Comparison of ENCODE assay signal across 10 cellular contexts in genomic region chr2:74390601-74391000, GRCh38. TPM values are rescaled to one million over a fixed set of nuclear protein-coding genes. Genes with fewer than 3 reads are reported as not detected.
DNase-seq lines count a peak whose midpoint lies in the region; ATAC-seq and TF ChIP-seq lines count a peak whose summit lies in the region.
"Had no signal": no experiment of that assay in that cellular context is flagged by ENCODE, and none has a peak within 500 bp of the region (broad histone marks: within the 10 kb centered on the region; RNA-seq: fewer than 3 reads in every experiment).

No MANE protein-coding gene starts in this region.

- peaks cover 4 to 7% of the 10 kb centered on the region in 2 donors for H3K27me3 Mint-ChIP-seq in CD8-positive, alpha-beta memory T cell
- H3K27me3 Mint-ChIP-seq in endodermal cell (ENCODE audit: insufficient read depth) = peaks cover 2% of the 10 kb centered on the region
- H3K27me3 Mint-ChIP-seq in osteocyte (ENCODE audit: unreplicated experiment) = peaks cover 13% of the 10 kb centered on the region

- H3K36me3 Mint-ChIP-seq in CD8-positive, alpha-beta memory T cell = peaks cover 0 to 7% (median 0%) of the 10 kb centered on the region in 3 donors
- H3K36me3 Mint-ChIP-seq in endodermal cell (ENCODE audit: low read depth) = no peaks in the 10 kb centered on the region
- H3K36me3 Mint-ChIP-seq in osteocyte (ENCODE audit: unreplicated experiment) = no peaks in the 10 kb centered on the region

- no peaks in the 10 kb centered on the region for H3K9me3 Mint-ChIP-seq in CD8-positive, alpha-beta memory T cell
- H3K9me3 Mint-ChIP-seq in endodermal cell (no peaks in the 10 kb centered on the region), osteocyte (ENCODE audit: unreplicated experiment) (no peaks in the 10 kb centered on the region)

- POLR2A ChIA-PET in CD8-positive, alpha-beta memory T cell (lab: Charles Lee) = interaction anchor here (2.0 kb wide), 1 partner anchor 82 kb away, joined by 6 read pairs; the partner anchor contains the start of gene MRPL53

- 69 to 76% methylated on average over 4 to 5 of the region's 5 CpGs for WGBS in endodermal cell (ENCODE audit: insufficient coverage in 1 of 2, insufficient read length in 1 of 2), 2 experiments

- peak overlapping the region; percentile 95 for H3K9ac ChIP-seq in endodermal cell (ENCODE audit: extremely low read depth, low read length, poor library complexity, severe bottlenecking)

- ATAC-seq in GM18868 (IDR thresholded peaks at IDR 0.05; ENCODE audit: unreplicated experiment) (no peak), GM18519 (IDR thresholded peaks at IDR 0.05; ENCODE audit: low FRiP score, unreplicated experiment) (no peak)

- H3K4me3 ChIP-seq in CD8-positive, alpha-beta memory T cell (ENCODE audit: low read length) = peak overlapping the region; percentile 79
- H3K4me3 ChIP-seq in NB4 (ENCODE audit: low read depth, low read length) (peak overlapping the region; percentile 93), endodermal cell (ENCODE audit: low read length) (peak overlapping the region; percentile 93)

- TF ChIP-seq CTCF in NB4 (IDR thresholded peaks at IDR 0.05; ENCODE audit: low read depth, low read length) (no peak), endodermal cell (conservative IDR thresholded peaks at IDR 0.05) (no peak), osteocyte (IDR thresholded peaks at IDR 0.05) (no peak)

- H3K27me3 ChIP-seq in CD8-positive, alpha-beta memory T cell (ENCODE audit: insufficient read depth, low read length, poor library complexity, severe bottlenecking) = no peaks in the 10 kb centered on the region
- no peaks in the 10 kb centered on the region for H3K27me3 ChIP-seq in endodermal cell (ENCODE audit: control insufficient read depth, insufficient read depth, low read length, poor library complexity, severe bottlenecking)

- H3K4me1 ChIP-seq in CD8-positive, alpha-beta memory T cell (ENCODE audit: insufficient read depth, low read length) = peaks cover 39% of the 10 kb centered on the region
- no peaks in the 10 kb centered on the region for H3K4me1 ChIP-seq in endodermal cell (ENCODE audit: control insufficient read depth, insufficient read depth, low read length)

- H3K27ac ChIP-seq in CD8-positive, alpha-beta memory T cell (ENCODE audit: low read depth, low read length) = no peak overlapping the region
- no peak overlapping the region for H3K27ac ChIP-seq in endodermal cell (ENCODE audit: low read depth, low read length)

- H3K36me3 ChIP-seq in CD8-positive, alpha-beta memory T cell (ENCODE audit: insufficient read depth, low read length) = no peaks in the 10 kb centered on the region
- peaks cover 13% of the 10 kb centered on the region for H3K36me3 ChIP-seq in endodermal cell (ENCODE audit: control insufficient read depth, insufficient read depth, low read length)

- no peaks in the 10 kb centered on the region for H3K9me3 ChIP-seq in CD8-positive, alpha-beta memory T cell (ENCODE audit: low read length)
- H3K9me3 ChIP-seq in endodermal cell (ENCODE audit: control insufficient read depth, low read length) = no peaks in the 10 kb centered on the region

- no peak for TF ChIP-seq POLR2A in NB4 (IDR thresholded peaks at IDR 0.05; ENCODE audit: extremely low read depth, insufficient read length)

- CTCF ChIA-PET in CD8-positive, alpha-beta memory T cell (lab: Charles Lee) = interaction anchor here (0.9 to 5.0 kb wide), 13 partner anchors 8 to 566 kb away, joined by 3 to 20 read pairs (median 4); partner anchors contain the start of genes C2orf81, DOK1, MOB1A and WDR54

- H3K4me1 Mint-ChIP-seq in CD8-positive, alpha-beta memory T cell = peaks cover 0 to 8% (median 6%) of the 10 kb centered on the region in 3 donors
- H3K4me1 Mint-ChIP-seq in endodermal cell (peaks cover 7% of the 10 kb centered on the region), osteocyte (ENCODE audit: unreplicated experiment) (no peaks in the 10 kb centered on the region)

- peak overlapping the region in 4 of 7 donors; percentile 56 to 100 (median 81) for H3K4me3 Mint-ChIP-seq in CD8-positive, alpha-beta memory T cell
- H3K4me3 Mint-ChIP-seq in endodermal cell (peak overlapping the region; percentile 83), osteocyte (ENCODE audit: unreplicated experiment) (no peak overlapping the region)

- H3K27ac Mint-ChIP-seq in CD8-positive, alpha-beta memory T cell = peak overlapping the region in 7 of 8 donors; percentile 20 to 81 (median 58)
- no peak overlapping the region for H3K27ac Mint-ChIP-seq in endodermal cell
- H3K27ac Mint-ChIP-seq in osteocyte (ENCODE audit: unreplicated experiment) = peak overlapping the region; percentile 9

- no peak for DNase-seq in CD8-positive, alpha-beta memory T cell
- no peak for DNase-seq in NB4 (ENCODE audit: low read depth)
- DNase-seq in endodermal cell = no peak
- DNase-seq in osteocyte (ENCODE audit: extremely low spot score, unreplicated experiment) = no peak
- DNase-seq in NCI-H2171 treated with DMSO at 0.1 percent for 48 hours (lab: John Stamatoyannopoulos, UW) = no peak
- no peak for DNase-seq in NK-92 (lab: John Stamatoyannopoulos, UW; ENCODE audit: unreplicated experiment)
- DNase-seq: caudate nucleus; stimulated activated CD4-positive, alpha-beta T cell treated with anti-CD3 and anti-CD28 coated beads, Interleukin-12 subunit alpha, Interleukin-12 subunit beta, amount 100 ng/mL, for 4 hours had no signal

RNA-seq across cellular contexts. Expression of gene DCTN1, which starts 10.5 kb away (rescaled TPM):
- total RNA-seq in CD8-positive, alpha-beta memory T cell = 100 to 1,000 TPM; 113 to 114 TPM
- 90.2 TPM for polyA plus RNA-seq in CD8-positive, alpha-beta memory T cell
- total RNA-seq in endodermal cell = 100 to 1,000 TPM; 159 to 213 TPM
- polyA plus RNA-seq in endodermal cell (2013, experiment 1 of 2) = 157 TPM
- 131 TPM for polyA plus RNA-seq in endodermal cell (2013, experiment 2 of 2)
- total RNA-seq in osteocyte = 182 and 186 TPM in 2 replicates

RNA-seq across cellular contexts. Expression of gene C2orf81, which starts 30.8 kb away (rescaled TPM):
- 1 to 10 TPM; 2.7 to 3.2 TPM for total RNA-seq in CD8-positive, alpha-beta memory T cell
- 2.6 TPM for polyA plus RNA-seq in CD8-positive, alpha-beta memory T cell
- total RNA-seq in endodermal cell (1 to 10 TPM; 3.8 to 4.8 TPM), osteocyte (2.4 and 2.8 TPM in 2 replicates)
- polyA plus RNA-seq in endodermal cell (2013, experiment 1 of 2) = 6.2 TPM
- 4.3 TPM for polyA plus RNA-seq in endodermal cell (2013, experiment 2 of 2)

RNA-seq across cellular contexts. Expression of gene WDR54, which starts 30.9 kb away (rescaled TPM):
- 10 to 100 TPM; 75.5 to 86.6 TPM for total RNA-seq in CD8-positive, alpha-beta memory T cell
- 55.5 TPM for polyA plus RNA-seq in CD8-positive, alpha-beta memory T cell
- total RNA-seq in endodermal cell = 10 to 100 TPM; 43.1 to 69.4 TPM
- polyA plus RNA-seq in endodermal cell (2013, experiment 1 of 2) = 75.7 TPM
- polyA plus RNA-seq in endodermal cell (2013, experiment 2 of 2) = 65.9 TPM
- 15.8 and 16.2 TPM in 2 replicates for total RNA-seq in osteocyte

RNA-seq across cellular contexts. Expression of gene SLC4A5, which starts 47.4 kb away (rescaled TPM):
- 1 to 10 TPM; 1.8 to 1.9 TPM for total RNA-seq in CD8-positive, alpha-beta memory T cell
- 0.13 TPM for polyA plus RNA-seq in CD8-positive, alpha-beta memory T cell
- total RNA-seq in endodermal cell (1 to 10 TPM; 2.5 to 3.7 TPM), osteocyte (1.6 and 2.3 TPM in 2 replicates)
- 2.0 TPM for polyA plus RNA-seq in endodermal cell (2013, experiment 1 of 2)
- polyA plus RNA-seq in endodermal cell (2013, experiment 2 of 2) = 1.7 TPM

RNA-seq across cellular contexts. Expression of gene RTKN, which starts 51.1 kb away (rescaled TPM):
- total RNA-seq in CD8-positive, alpha-beta memory T cell = 1 to 10 TPM; 1.1 to 1.4 TPM
- polyA plus RNA-seq in CD8-positive, alpha-beta memory T cell = 1.2 TPM
- total RNA-seq in endodermal cell (100 to 1,000 TPM in 1 of 2 donors, 10 to 100 TPM in 1; 83.6 to 117 TPM), osteocyte (19.1 and 22.1 TPM in 2 replicates)
- polyA plus RNA-seq in endodermal cell (2013, experiment 1 of 2) = 35.7 TPM
- polyA plus RNA-seq in endodermal cell (2013, experiment 2 of 2) = 34.4 TPM
